8 cellular contexts compared by ENCODE assay signal in the genomic region with DNA sequence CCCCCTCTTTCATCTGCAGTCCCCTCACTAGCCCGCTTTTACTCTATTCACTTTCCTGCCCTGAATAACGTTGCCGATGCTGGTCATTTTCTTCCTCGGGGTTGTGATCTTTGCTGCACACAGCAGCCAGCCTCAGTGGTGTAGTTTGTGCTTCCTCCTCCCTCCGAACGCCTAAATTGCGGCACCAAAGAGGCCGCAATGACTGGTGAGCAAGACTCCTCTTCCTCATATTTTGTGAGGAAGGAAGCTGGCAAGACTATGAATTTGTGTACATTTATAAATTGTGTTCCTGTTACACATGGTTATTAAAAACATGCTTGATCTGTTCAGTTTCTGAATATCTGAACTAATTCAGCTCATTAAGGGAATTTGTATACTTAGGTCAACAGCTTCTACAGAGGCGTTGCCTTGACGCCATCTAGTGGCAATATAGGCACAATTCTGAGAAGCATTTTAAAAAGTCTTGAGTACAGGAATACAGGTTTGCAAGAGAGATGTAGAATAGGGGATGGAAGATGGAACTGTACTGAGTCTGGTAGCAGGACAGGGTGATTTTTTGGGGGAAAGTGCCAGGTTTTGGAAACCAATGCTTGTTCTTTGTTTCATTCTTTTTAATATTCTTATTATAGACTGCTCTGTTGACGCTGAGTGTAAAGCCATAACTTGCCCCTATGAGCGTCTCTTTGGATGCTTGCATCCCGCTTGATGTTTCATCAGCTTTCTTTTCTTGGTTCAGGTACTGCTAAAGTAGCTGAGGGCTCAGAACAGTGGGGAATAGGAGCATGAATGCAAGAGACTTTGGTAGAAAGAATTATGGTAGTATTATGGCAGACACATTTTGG. TPM values are rescaled to one million over a fixed set of nuclear protein-coding genes. Genes with fewer than 3 reads are reported as not detected.
DNase-seq lines count a peak whose midpoint lies in the region; ATAC-seq and TF ChIP-seq lines count a peak whose summit lies in the region.

No MANE protein-coding gene starts in this region.

- no peaks in the 10 kb centered on the region for H3K27me3 ChIP-seq in iPS DF 6.9 (ENCODE audit: control insufficient read depth, insufficient read depth, low read length)

- intact Hi-C loops in sciatic nerve (cut with DNase I) = no loop called here

- H3K4me3 ChIP-seq in astrocyte of the cerebellum (ENCODE audit: low read depth, low read length) (no peak overlapping the region), iPS DF 6.9 (ENCODE audit: low read length) (no peak overlapping the region)

- H3K27ac ChIP-seq in iPS DF 6.9 (ENCODE audit: low read length) = no peak overlapping the region

- peak; percentile 92 for ATAC-seq in GM19351 (IDR thresholded peaks at IDR 0.05; ENCODE audit: unreplicated experiment)
- peak; percentile 74 for ATAC-seq in HG03571 (IDR thresholded peaks at IDR 0.05; ENCODE audit: unreplicated experiment)
- ATAC-seq in sciatic nerve = no peak

- in situ Hi-C loops in astrocyte of the cerebellum (cut with HindIII; ENCODE audit: low sequenced_read_pairs) = no loop called here

- H3K36me3 ChIP-seq in iPS DF 6.9 (ENCODE audit: control insufficient read depth, insufficient read depth, low read length) = no peaks in the 10 kb centered on the region

- DNase-seq in DMS53 treated with DMSO at 0.1 percent for 48 hours (lab: John Stamatoyannopoulos, UW; ENCODE audit: unreplicated experiment) (peak; percentile 63), NCI-H774 (lab: John Stamatoyannopoulos, UW) (peak; percentile 36), astrocyte of the cerebellum (ENCODE audit: low read depth) (peak; percentile 33), iPS DF 6.9 (ENCODE audit: low read depth, low spot score) (peak; percentile 27), sciatic nerve (ENCODE audit: low spot score) (no peak)
- DNase-seq in stimulated activated CD4-positive, alpha-beta T cell treated with anti-CD3 and anti-CD28 coated beads, TNF-alpha, amount 100 ng/mL, for 4 hours (ENCODE audit: low read depth in 3 of 3) = peak in 2 of 3 experiments; percentile 1 to 2

- 100% methylated on average over 1 of the region's 13 CpGs for WGBS in iPS DF 6.9 (ENCODE audit: insufficient coverage, insufficient read length)

- H3K9me3 ChIP-seq in iPS DF 6.9 (ENCODE audit: control insufficient read depth, insufficient read depth, low read length) = no peaks in the 10 kb centered on the region

- peak; percentile 84 for TF ChIP-seq CTCF in astrocyte of the cerebellum (IDR thresholded peaks at IDR 0.05; ENCODE audit: low read depth, low read length, missing control alignments)

- H3K4me1 ChIP-seq in iPS DF 6.9 (ENCODE audit: control insufficient read depth, insufficient read depth, low read length) = no peaks in the 10 kb centered on the region

RNA-seq across cellular contexts. Expression of a gene that starts 4.1 kb away (rescaled TPM):
- total RNA-seq in sciatic nerve = 6.2 TPM

RNA-seq across cellular contexts. Expression of a gene that starts 9.5 kb away (rescaled TPM):
- total RNA-seq in sciatic nerve = 5.1 TPM

RNA-seq across cellular contexts. Expression of a gene that starts 22.0 kb away (rescaled TPM):
- total RNA-seq in sciatic nerve = 6.1 TPM

RNA-seq across cellular contexts. Expression of a gene that starts 47.8 kb away (rescaled TPM):
- total RNA-seq in sciatic nerve = 71.8 TPM

RNA-seq across cellular contexts. Expression of a gene that starts 55.4 kb away (rescaled TPM):
- total RNA-seq in sciatic nerve = not detected
